Comparison of ENCODE assay signal across 18 cellular contexts in the genomic region with DNA sequence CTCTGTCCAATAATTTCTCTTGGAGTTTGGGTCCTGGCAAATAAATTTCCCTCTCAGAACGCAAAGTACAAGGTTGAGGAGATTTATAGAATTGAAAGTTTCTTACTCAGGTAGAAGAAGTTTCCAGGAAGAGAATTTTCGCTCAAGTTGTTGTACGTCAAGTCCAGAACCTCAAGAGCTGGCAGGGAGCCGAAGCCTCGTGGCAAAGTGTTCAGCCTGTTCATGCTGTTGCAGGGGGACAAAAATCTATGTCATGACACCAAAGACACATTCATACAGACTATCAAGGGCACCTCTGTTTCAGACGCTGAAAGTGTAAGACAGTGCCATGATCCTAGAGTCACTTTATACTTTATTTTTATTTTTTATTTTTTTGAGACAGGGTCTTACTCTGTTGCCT.
DNase-seq lines count a peak whose midpoint lies in the region; ATAC-seq and TF ChIP-seq lines count a peak whose summit lies in the region.
"Had no signal": no experiment of that assay in that cellular context is flagged by ENCODE, and none has a peak within 500 bp of the region (broad histone marks: within the 10 kb centered on the region; RNA-seq: fewer than 3 reads in every experiment).

No MANE protein-coding gene starts in this region.

- H3K36me3 ChIP-seq in lower lobe of right lung, result peaks cover 66% of the 10 kb centered on the region

- peak; percentile 53 for DNase-seq in NCI-H82 (lab: John Stamatoyannopoulos, UW)
- no peak for DNase-seq in NCI-H82 treated with DMSO at 0.1 percent for 48 hours (lab: John Stamatoyannopoulos, UW; ENCODE audit: unreplicated experiment)
- peak; percentile 41 for DNase-seq in left ventricle myocardium superior
- DNase-seq in Right ventricle myocardium inferior (ENCODE audit: missing footprints), result no peak
- DNase-seq in lower lobe of right lung, result peak; percentile 59
- DNase-seq in NOMO-1 treated with dmso at 0.1 percent for 144 hours (lab: John Stamatoyannopoulos, UW; ENCODE audit: unreplicated experiment), result no peak
- DNase-seq: AML-193; Caco-2; Calu3; CD4-positive, alpha-beta T cell; CD8-positive, alpha-beta T cell; DMS79 treated with DMSO at 0.1 percent for 48 hours; GF-D8 had no signal

- intact Hi-C loops in left ventricle myocardium superior (cut with micrococcal nuclease) (loop anchor here (10.0 kb wide), 1 partner anchor 80 kb away; no protein-coding TSS in a partner anchor), Right ventricle myocardium inferior (cut with DNase I) (no loop called here), lower lobe of right lung (cut with DNase I) (no loop called here)

- no peaks in the 10 kb centered on the region for H3K27me3 ChIP-seq in lower lobe of right lung (ENCODE audit: low read depth)
- H3K27me3 ChIP-seq: BLaER1 treated with 17β-estradiol and CSF1 and Interleukin-3, amounts not matched to agents 10 nM and 100 nM had no signal

- H3K9me3 ChIP-seq in lower lobe of right lung, result no peaks in the 10 kb centered on the region
- H3K9me3 ChIP-seq: A549; BLaER1 treated with 17β-estradiol and CSF1 and Interleukin-3, amounts not matched to agents 10 nM and 100 nM; Caco-2 had no signal

- ATAC-seq in left ventricle myocardium superior (no peak), Right ventricle myocardium inferior (no peak), lower lobe of right lung (no peak), GM19467 (IDR thresholded peaks at IDR 0.05; ENCODE audit: unreplicated experiment) (no peak)
- ATAC-seq: A549; CD8-positive, alpha-beta T cell had no signal

- H3K4me1 ChIP-seq in lower lobe of right lung, result no peaks in the 10 kb centered on the region
- H3K4me1 ChIP-seq: A549; BLaER1 treated with 17β-estradiol and CSF1 and Interleukin-3, amounts not matched to agents 10 nM and 100 nM; Caco-2 had no signal

- H3K27ac ChIP-seq in lower lobe of right lung, result no peak overlapping the region
- H3K27ac ChIP-seq: 22Rv1; A549; BLaER1 treated with 17β-estradiol and CSF1 and Interleukin-3, amounts not matched to agents 10 nM and 100 nM; C4-2B had no signal

- TF ChIP-seq CTCF in lower lobe of right lung (IDR thresholded peaks at IDR 0.05), result no peak

- no peak overlapping the region for H3K4me3 ChIP-seq in lower lobe of right lung
- H3K4me3 ChIP-seq: A549; BLaER1 treated with 17β-estradiol and CSF1 and Interleukin-3, amounts not matched to agents 10 nM and 100 nM had no signal

Comparison
In these comparisons a context has a peak if more than half of its experiments do, and no peak if none do; other contexts are left out.
1. DNase-seq: peak in NCI-H82 (single experiment), left ventricle myocardium superior (single experiment) and lower lobe of right lung (single experiment); none in NCI-H82 treated with DMSO at 0.1 percent for 48 hours (single experiment), Right ventricle myocardium inferior (single experiment) and NOMO-1 treated with dmso at 0.1 percent for 144 hours (single experiment).